In genomic region chr3:168895419-168895818, GRCh38 we compare ENCODE assay signal across 27 cellular contexts.
"Had no signal": no experiment of that assay in that cellular context is flagged by ENCODE, and none has a peak within 500 bp of the region (broad histone marks: within the 10 kb centered on the region; RNA-seq: fewer than 3 reads in every experiment).

No MANE protein-coding gene starts in this region.

- FAIRE-seq: astrocyte, bronchial epithelial cell had no signal

- H3K4me3 ChIP-seq: gastrocnemius medialis, heart left ventricle had no signal

- H3K27me3 ChIP-seq: brain microvascular endothelial cell, gastrocnemius medialis, heart left ventricle had no signal

- H3K4me1 ChIP-seq: gastrocnemius medialis, heart left ventricle had no signal

- H3K9me3 ChIP-seq: gastrocnemius medialis had no signal

- ATAC-seq: activated T-helper 17 cell treated with anti-CD3 and anti-CD28 coated beads, Interleukin-2, amount 50 U/mL, for 72 hours; esophagus mucosa; gastrocnemius medialis; heart left ventricle; T-helper 17 cell had no signal

- DNase-seq: activated CD4-positive, alpha-beta memory T cell treated with anti-CD3 and anti-CD28 coated beads, Interleukin-2, amount 10 ng/mL, durations not matched to agents 7 days and 5 days; activated CD4-positive, alpha-beta T cell treated with anti-CD3 and anti-CD28 coated beads for 1 hour; activated CD4-positive, alpha-beta T cell treated with anti-CD3 and anti-CD28 coated beads for 4 hours; activated CD4-positive, alpha-beta T cell treated with anti-CD3 and anti-CD28 coated beads, Interleukin-2, amount 10 ng/mL, durations not matched to agents 7 days and 5 days; activated CD4-positive, alpha-beta T cell treated with anti-CD3 and anti-CD28 coated beads, Interleukin-2, amount 50 U/mL, for 4 hours; activated CD8-positive, alpha-beta memory T cell treated with anti-CD3 and anti-CD28 coated beads, Interleukin-2, amount 50 U/mL, for 48 hours; activated effector memory CD4-positive, alpha-beta T cell treated with Interleukin-2 at 50 U/mL for 16 hours; activated gamma-delta T cell treated with Interleukin-2 at 50 U/mL for 16 hours; activated naive CD4-positive, alpha-beta T cell treated with anti-CD3 and anti-CD28 coated beads, Interleukin-2, amount 50 U/mL, for 16 hours; activated naive CD4-positive, alpha-beta T cell treated with Interleukin-2 at 50 U/mL for 16 hours; activated T-cell treated with anti-CD3 and anti-CD28 coated beads for 4 hours; activated T-cell treated with anti-CD3 and anti-CD28 coated beads, Interleukin-2, amount 50 U/mL, for 24 hours; amniotic stem cell; anterior cingulate cortex; brain microvascular endothelial cell; effector CD8-positive, alpha-beta T cell; foreskin fibroblast; gastrocnemius medialis; glutamatergic neuron; heart left ventricle; T-helper 1 cell; T-helper 17 cell; T1000 had no signal

- H3K27ac ChIP-seq: brain microvascular endothelial cell, gastrocnemius medialis, heart left ventricle had no signal

- H3K36me3 ChIP-seq: brain microvascular endothelial cell, gastrocnemius medialis, heart left ventricle had no signal
